Comparison of ENCODE assay signal across 16 cellular contexts in genomic region chr16:10541396-10541795, GRCh38. TPM values are rescaled to one million over a fixed set of nuclear protein-coding genes. Genes with fewer than 3 reads are reported as not detected.
"Had no signal": no experiment of that assay in that cellular context is flagged by ENCODE, and none has a peak within 500 bp of the region (broad histone marks: within the 10 kb centered on the region; RNA-seq: fewer than 3 reads in every experiment).

No MANE protein-coding gene starts in this region.

- H3K4me1 ChIP-seq: colonic mucosa had no signal

- H3K9me3 ChIP-seq: colonic mucosa, stomach had no signal

- H3K36me3 ChIP-seq: brain microvascular endothelial cell had no signal

- ATAC-seq: activated CD8-positive, alpha-beta T cell treated with anti-CD3 and anti-CD28 coated beads, Interleukin-2, amount 10 ng/mL, durations not matched to agents 7 days and 5 days; natural killer cell treated with Interleukin-12 subunit alpha and Interleukin-12 subunit beta and Interleukin-15 and Interleukin-18, amount 100 ng/mL, for 72 hours; stimulated activated effector memory CD8-positive, alpha-beta T cell treated with anti-CD3 and anti-CD28 coated beads, Interleukin-12 subunit alpha, Interleukin-12 subunit beta, amount 100 ng/mL, for 72 hours had no signal

- H3K27ac ChIP-seq: brain microvascular endothelial cell, colonic mucosa had no signal

- DNase-seq: activated CD4-positive, alpha-beta T cell treated with anti-CD3 and anti-CD28 coated beads, Interleukin-2, amount 10 ng/mL, durations not matched to agents 7 days and 5 days; activated CD8-positive, alpha-beta T cell treated with anti-CD3 and anti-CD28 coated beads, Interleukin-2, amount 10 ng/mL, durations not matched to agents 7 days and 5 days; activated naive CD4-positive, alpha-beta T cell treated with anti-CD3 and anti-CD28 coated beads, Interleukin-2, amount 10 ng/mL, durations not matched to agents 7 days and 5 days; activated T-cell treated with anti-CD3 and anti-CD28 coated beads, Interleukin-2, amount 50 U/mL, for 24 hours; brain microvascular endothelial cell; colonic mucosa; endodermal cell; foreskin melanocyte; head of caudate nucleus; stimulated activated CD4-positive, alpha-beta T cell treated with anti-CD3 and anti-CD28 coated beads, Interleukin-4, amount 100 ng/mL, for 1 hour; stomach; T-helper 1 cell; T1000 had no signal

- H3K27me3 ChIP-seq: brain microvascular endothelial cell, colonic mucosa, stomach had no signal

- H3K4me3 ChIP-seq: colonic mucosa, smooth muscle cell, stomach had no signal

RNA-seq across cellular contexts. Expression of gene EMP2, which starts 39.0 kb away (rescaled TPM):
- total RNA-seq: activated CD4-positive, alpha-beta T cell treated with anti-CD3 and anti-CD28 coated beads, Interleukin-2, amount 10 ng/mL, durations not matched to agents 7 days and 5 days; activated CD8-positive, alpha-beta T cell treated with anti-CD3 and anti-CD28 coated beads, Interleukin-2, amount 10 ng/mL, durations not matched to agents 7 days and 5 days; natural killer cell treated with Interleukin-12 subunit alpha and Interleukin-12 subunit beta and Interleukin-15 and Interleukin-18, amount 100 ng/mL, for 72 hours had no signal
